In the genomic region with DNA sequence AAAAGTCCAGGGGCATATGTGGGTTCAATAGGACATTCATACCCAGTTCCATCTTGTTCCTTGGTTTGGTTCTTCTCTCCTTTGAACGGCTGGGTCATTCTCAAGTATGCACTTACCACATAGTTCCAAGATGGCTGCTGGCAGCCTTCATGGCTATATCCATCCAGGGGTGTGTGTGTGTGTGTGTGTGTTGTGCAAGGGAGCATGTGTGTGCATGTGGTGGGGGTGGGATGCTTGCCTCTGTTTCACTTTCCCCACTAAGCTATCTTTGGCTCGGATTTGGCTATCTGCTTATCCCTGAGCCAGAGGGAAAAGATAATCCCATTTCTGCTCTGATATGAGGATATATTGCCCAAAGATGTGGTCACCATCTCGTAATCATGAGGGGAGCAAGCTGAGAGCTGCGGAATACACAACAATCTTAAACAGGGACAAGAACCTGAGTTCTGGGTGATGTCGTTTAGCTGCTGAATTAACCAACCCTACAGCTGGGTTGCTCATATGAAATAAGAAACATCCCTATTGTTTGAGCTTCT, we compare ENCODE assay signal across 1 cellular context.
TF ChIP-seq lines count a peak whose summit lies in the region.

No MANE protein-coding gene starts in this region.

TF ChIP-seq in IMR-90, 13 proteins besides CTCF, POLR2A, EP300 and RAD21:
- TF ChIP-seq CEBPB (IDR thresholded peaks at IDR 0.05; ENCODE audit: low read depth, low read length) (no peak), RFX5 (IDR thresholded peaks at IDR 0.05; ENCODE audit: low read depth, low read length) (no peak), MAFK (IDR thresholded peaks at IDR 0.05; ENCODE audit: low read depth, low read length) (no peak), RCOR1 (IDR thresholded peaks at IDR 0.05; ENCODE audit: insufficient replicate concordance, low read length) (no peak), BHLHE40 (IDR thresholded peaks at IDR 0.05; ENCODE audit: low read depth, low read length) (no peak), FOS (IDR thresholded peaks at IDR 0.05; ENCODE audit: low read depth, low read length) (no peak), MXI1 (IDR thresholded peaks at IDR 0.05; ENCODE audit: borderline replicate concordance, low read depth, low read length) (no peak), CHD1 (IDR thresholded peaks at IDR 0.05; ENCODE audit: low read depth, low read length) (no peak)
- TF ChIP-seq, protein P1, sequence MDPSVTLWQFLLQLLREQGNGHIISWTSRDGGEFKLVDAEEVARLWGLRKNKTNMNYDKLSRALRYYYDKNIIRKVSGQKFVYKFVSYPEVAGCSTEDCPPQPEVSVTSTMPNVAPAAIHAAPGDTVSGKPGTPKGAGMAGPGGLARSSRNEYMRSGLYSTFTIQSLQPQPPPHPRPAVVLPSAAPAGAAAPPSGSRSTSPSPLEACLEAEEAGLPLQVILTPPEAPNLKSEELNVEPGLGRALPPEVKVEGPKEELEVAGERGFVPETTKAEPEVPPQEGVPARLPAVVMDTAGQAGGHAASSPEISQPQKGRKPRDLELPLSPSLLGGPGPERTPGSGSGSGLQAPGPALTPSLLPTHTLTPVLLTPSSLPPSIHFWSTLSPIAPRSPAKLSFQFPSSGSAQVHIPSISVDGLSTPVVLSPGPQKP (IDR thresholded peaks at IDR 0.05; ENCODE audit: borderline replicate concordance, low read depth, low read length): no peak
- TF ChIP-seq, protein P2, sequence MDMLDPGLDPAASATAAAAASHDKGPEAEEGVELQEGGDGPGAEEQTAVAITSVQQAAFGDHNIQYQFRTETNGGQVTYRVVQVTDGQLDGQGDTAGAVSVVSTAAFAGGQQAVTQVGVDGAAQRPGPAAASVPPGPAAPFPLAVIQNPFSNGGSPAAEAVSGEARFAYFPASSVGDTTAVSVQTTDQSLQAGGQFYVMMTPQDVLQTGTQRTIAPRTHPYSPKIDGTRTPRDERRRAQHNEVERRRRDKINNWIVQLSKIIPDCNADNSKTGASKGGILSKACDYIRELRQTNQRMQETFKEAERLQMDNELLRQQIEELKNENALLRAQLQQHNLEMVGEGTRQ (IDR thresholded peaks at IDR 0.05; ENCODE audit: low read depth, low read length): no peak
